1 cellular context compared by ENCODE assay signal in the genomic region with DNA sequence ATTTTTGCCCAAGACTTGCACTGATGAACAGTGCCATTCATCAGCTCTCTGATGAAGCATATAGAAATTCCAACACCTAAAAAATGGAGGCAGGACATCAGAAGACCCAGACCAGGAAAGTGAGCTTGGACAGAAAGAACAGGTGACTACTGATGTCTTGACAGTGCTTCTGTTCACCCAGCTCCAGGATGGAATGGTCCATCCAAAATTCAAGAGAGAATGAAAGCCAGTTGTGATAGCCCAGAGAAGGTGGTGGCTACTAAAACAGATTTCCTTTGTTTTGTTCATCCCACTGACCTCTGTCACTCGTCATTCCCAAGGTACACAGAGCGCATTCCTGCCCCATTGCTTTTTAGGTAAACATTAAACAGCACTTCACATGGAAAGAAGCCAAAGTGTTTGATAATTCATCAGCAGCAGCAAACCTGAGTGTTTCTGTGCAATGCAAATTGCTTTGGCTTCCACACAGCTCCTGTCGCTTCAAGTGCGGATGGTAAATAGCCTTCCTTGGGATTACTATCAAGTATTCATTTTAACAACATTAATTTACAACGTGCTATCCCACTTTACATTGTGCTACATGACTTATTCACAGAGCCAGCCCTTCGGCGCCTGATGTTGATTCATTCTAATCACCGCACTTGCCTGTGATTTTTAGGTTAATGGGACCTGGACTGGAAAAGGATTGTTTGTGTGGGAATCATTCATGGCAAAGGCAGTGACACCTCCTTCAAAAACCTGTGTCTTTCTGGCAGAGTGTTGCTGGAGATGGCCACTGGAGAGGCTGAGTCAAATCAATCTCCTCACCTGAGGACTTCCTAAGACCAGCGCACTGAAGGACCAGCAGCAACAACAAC.
A peak's percentile ranks its signal among the peaks of the same experiment; 100 is the strongest.
TF ChIP-seq lines count a peak whose summit lies in the region.

No MANE protein-coding gene starts in this region.

TF ChIP-seq in HepG2, 621 proteins besides CTCF, POLR2A, EP300 and RAD21 (continued from another document and continues in another):
- TF ChIP-seq, protein P1, sequence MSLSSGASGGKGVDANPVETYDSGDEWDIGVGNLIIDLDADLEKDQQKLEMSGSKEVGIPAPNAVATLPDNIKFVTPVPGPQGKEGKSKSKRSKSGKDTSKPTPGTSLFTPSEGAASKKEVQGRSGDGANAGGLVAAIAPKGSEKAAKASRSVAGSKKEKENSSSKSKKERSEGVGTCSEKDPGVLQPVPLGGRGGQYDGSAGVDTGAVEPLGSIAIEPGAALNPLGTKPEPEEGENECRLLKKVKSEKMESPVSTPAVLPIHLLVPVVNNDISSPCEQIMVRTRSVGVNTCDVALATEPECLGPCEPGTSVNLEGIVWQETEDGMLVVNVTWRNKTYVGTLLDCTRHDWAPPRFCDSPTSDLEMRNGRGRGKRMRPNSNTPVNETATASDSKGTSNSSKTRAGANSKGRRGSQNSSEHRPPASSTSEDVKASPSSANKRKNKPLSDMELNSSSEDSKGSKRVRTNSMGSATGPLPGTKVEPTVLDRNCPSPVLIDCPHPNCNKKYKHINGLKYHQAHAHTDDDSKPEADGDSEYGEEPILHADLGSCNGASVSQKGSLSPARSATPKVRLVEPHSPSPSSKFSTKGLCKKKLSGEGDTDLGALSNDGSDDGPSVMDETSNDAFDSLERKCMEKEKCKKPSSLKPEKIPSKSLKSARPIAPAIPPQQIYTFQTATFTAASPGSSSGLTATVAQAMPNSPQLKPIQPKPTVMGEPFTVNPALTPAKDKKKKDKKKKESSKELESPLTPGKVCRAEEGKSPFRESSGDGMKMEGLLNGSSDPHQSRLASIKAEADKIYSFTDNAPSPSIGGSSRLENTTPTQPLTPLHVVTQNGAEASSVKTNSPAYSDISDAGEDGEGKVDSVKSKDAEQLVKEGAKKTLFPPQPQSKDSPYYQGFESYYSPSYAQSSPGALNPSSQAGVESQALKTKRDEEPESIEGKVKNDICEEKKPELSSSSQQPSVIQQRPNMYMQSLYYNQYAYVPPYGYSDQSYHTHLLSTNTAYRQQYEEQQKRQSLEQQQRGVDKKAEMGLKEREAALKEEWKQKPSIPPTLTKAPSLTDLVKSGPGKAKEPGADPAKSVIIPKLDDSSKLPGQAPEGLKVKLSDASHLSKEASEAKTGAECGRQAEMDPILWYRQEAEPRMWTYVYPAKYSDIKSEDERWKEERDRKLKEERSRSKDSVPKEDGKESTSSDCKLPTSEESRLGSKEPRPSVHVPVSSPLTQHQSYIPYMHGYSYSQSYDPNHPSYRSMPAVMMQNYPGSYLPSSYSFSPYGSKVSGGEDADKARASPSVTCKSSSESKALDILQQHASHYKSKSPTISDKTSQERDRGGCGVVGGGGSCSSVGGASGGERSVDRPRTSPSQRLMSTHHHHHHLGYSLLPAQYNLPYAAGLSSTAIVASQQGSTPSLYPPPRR (CRISPR knock-in tag; IDR thresholded peaks at IDR 0.05; ENCODE audit: borderline replicate concordance), result peak; percentile 95
- TF ChIP-seq PAF1 (CRISPR knock-in tag; IDR thresholded peaks at IDR 0.05) (no peak), CHCHD3 (CRISPR knock-in tag; IDR thresholded peaks at IDR 0.05) (no peak), SUZ12 (IDR thresholded peaks at IDR 0.05; ENCODE audit: low read depth, low read length) (no peak), IRF2 (CRISPR knock-in tag; IDR thresholded peaks at IDR 0.05) (peak; percentile 96), ZFP82 (CRISPR knock-in tag; IDR thresholded peaks at IDR 0.05; ENCODE audit: borderline replicate concordance) (no peak), RAD51 (IDR thresholded peaks at IDR 0.05; ENCODE audit: borderline replicate concordance) (no peak), KDM4B (CRISPR knock-in tag; IDR thresholded peaks at IDR 0.05) (peak; percentile 90), GATAD2A (CRISPR knock-in tag; IDR thresholded peaks at IDR 0.05) (peak; percentile 98), ZNF652 (CRISPR knock-in tag; IDR thresholded peaks at IDR 0.05; ENCODE audit: borderline replicate concordance, low read depth) (peak; percentile 49; the same call in 1 of the 2 replicates), KLF13 (CRISPR knock-in tag; IDR thresholded peaks at IDR 0.05) (no peak), DNMT1 (CRISPR knock-in tag; IDR thresholded peaks at IDR 0.05) (no peak), KDM1A (CRISPR knock-in tag; IDR thresholded peaks at IDR 0.05) (peak; percentile 91), ZFP62 (CRISPR knock-in tag; IDR thresholded peaks at IDR 0.05) (no peak), PHF5A (CRISPR knock-in tag; IDR thresholded peaks at IDR 0.05; ENCODE audit: low read depth, unreplicated experiment) (peak; percentile 78), CCDC6 (CRISPR knock-in tag; IDR thresholded peaks at IDR 0.05) (0 out of 2 replicates have a peak, but pooled peaks have one; percentile 37), NFKBIZ (CRISPR knock-in tag; IDR thresholded peaks at IDR 0.05) (peak; percentile 96; the same call in 1 of the 2 replicates), ZBTB1 (CRISPR knock-in tag; IDR thresholded peaks at IDR 0.05; ENCODE audit: borderline replicate concordance) (no peak), ZBTB21 (CRISPR knock-in tag; IDR thresholded peaks at IDR 0.05) (peak; percentile 69), SOX6 (IDR thresholded peaks at IDR 0.05) (no peak), SOX6 (CRISPR knock-in tag; IDR thresholded peaks at IDR 0.05) (peak; percentile 99), HOXA5 (CRISPR knock-in tag; IDR thresholded peaks at IDR 0.05) (peak; percentile 25; the same call in 1 of the 2 replicates), NAIF1 (CRISPR knock-in tag; IDR thresholded peaks at IDR 0.05; ENCODE audit: borderline replicate concordance) (no peak), RBFOX2 (IDR thresholded peaks at IDR 0.05; ENCODE audit: low read depth, low read length) (peak; percentile 54; the same call in 1 of the 2 replicates), HOXD1 (CRISPR knock-in tag; IDR thresholded peaks at IDR 0.05) (peak; percentile 50; the same call in 1 of the 2 replicates), MAFG (CRISPR knock-in tag; IDR thresholded peaks at IDR 0.05) (no peak), CCAR2 (optimal IDR thresholded peaks at IDR 0.05; ENCODE audit: low read depth, low read length) (peak; percentile 10), HDAC2 (CRISPR knock-in tag; IDR thresholded peaks at IDR 0.05) (peak; percentile 98)
- TF ChIP-seq, protein P2, sequence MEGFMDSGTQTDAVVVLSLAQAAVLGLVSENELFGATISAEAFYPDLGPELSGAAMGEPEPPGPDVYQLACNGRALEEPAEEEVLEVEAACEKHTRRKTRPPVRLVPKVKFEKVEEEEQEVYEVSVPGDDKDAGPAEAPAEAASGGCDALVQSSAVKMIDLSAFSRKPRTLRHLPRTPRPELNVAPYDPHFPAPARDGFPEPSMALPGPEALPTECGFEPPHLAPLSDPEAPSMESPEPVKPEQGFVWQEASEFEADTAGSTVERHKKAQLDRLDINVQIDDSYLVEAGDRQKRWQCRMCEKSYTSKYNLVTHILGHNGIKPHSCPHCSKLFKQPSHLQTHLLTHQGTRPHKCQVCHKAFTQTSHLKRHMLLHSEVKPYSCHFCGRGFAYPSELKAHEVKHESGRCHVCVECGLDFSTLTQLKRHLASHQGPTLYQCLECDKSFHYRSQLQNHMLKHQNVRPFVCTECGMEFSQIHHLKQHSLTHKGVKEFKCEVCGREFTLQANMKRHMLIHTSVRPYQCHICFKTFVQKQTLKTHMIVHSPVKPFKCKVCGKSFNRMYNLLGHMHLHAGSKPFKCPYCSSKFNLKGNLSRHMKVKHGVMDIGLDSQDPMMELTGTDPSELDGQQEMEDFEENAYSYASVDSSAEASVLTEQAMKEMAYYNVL (CRISPR knock-in tag; IDR thresholded peaks at IDR 0.05; ENCODE audit: borderline replicate concordance), result peak; percentile 98; the same call in 1 of the 2 replicates
- TF ChIP-seq, protein P3, sequence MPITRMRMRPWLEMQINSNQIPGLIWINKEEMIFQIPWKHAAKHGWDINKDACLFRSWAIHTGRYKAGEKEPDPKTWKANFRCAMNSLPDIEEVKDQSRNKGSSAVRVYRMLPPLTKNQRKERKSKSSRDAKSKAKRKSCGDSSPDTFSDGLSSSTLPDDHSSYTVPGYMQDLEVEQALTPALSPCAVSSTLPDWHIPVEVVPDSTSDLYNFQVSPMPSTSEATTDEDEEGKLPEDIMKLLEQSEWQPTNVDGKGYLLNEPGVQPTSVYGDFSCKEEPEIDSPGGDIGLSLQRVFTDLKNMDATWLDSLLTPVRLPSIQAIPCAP (CRISPR knock-in tag; IDR thresholded peaks at IDR 0.05; ENCODE audit: low read depth), result no peak
- TF ChIP-seq, protein P4, sequence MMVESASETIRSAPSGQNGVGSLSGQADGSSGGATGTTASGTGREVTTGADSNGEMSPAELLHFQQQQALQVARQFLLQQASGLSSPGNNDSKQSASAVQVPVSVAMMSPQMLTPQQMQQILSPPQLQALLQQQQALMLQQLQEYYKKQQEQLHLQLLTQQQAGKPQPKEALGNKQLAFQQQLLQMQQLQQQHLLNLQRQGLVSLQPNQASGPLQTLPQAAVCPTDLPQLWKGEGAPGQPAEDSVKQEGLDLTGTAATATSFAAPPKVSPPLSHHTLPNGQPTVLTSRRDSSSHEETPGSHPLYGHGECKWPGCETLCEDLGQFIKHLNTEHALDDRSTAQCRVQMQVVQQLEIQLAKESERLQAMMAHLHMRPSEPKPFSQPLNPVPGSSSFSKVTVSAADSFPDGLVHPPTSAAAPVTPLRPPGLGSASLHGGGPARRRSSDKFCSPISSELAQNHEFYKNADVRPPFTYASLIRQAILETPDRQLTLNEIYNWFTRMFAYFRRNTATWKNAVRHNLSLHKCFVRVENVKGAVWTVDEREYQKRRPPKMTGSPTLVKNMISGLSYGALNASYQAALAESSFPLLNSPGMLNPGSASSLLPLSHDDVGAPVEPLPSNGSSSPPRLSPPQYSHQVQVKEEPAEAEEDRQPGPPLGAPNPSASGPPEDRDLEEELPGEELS (CRISPR knock-in tag; IDR thresholded peaks at IDR 0.05), result peak; percentile 99
- TF ChIP-seq, protein P5, sequence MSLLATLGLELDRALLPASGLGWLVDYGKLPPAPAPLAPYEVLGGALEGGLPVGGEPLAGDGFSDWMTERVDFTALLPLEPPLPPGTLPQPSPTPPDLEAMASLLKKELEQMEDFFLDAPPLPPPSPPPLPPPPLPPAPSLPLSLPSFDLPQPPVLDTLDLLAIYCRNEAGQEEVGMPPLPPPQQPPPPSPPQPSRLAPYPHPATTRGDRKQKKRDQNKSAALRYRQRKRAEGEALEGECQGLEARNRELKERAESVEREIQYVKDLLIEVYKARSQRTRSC (CRISPR knock-in tag; IDR thresholded peaks at IDR 0.05; ENCODE audit: low read depth), result 0 out of 2 replicates have a peak, but pooled peaks have one; percentile 56
- TF ChIP-seq, protein P6, sequence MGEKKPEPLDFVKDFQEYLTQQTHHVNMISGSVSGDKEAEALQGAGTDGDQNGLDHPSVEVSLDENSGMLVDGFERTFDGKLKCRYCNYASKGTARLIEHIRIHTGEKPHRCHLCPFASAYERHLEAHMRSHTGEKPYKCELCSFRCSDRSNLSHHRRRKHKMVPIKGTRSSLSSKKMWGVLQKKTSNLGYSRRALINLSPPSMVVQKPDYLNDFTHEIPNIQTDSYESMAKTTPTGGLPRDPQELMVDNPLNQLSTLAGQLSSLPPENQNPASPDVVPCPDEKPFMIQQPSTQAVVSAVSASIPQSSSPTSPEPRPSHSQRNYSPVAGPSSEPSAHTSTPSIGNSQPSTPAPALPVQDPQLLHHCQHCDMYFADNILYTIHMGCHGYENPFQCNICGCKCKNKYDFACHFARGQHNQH (CRISPR knock-in tag; IDR thresholded peaks at IDR 0.05), result peak; percentile 93
- TF ChIP-seq, protein P7, sequence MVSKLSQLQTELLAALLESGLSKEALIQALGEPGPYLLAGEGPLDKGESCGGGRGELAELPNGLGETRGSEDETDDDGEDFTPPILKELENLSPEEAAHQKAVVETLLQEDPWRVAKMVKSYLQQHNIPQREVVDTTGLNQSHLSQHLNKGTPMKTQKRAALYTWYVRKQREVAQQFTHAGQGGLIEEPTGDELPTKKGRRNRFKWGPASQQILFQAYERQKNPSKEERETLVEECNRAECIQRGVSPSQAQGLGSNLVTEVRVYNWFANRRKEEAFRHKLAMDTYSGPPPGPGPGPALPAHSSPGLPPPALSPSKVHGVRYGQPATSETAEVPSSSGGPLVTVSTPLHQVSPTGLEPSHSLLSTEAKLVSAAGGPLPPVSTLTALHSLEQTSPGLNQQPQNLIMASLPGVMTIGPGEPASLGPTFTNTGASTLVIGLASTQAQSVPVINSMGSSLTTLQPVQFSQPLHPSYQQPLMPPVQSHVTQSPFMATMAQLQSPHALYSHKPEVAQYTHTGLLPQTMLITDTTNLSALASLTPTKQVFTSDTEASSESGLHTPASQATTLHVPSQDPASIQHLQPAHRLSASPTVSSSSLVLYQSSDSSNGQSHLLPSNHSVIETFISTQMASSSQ (IDR thresholded peaks at IDR 0.05; ENCODE audit: low read depth), result peak; percentile 99
- TF ChIP-seq, protein P7 (CRISPR knock-in tag; IDR thresholded peaks at IDR 0.05; ENCODE audit: borderline replicate concordance), result peak; percentile 100
- TF ChIP-seq, protein P8, sequence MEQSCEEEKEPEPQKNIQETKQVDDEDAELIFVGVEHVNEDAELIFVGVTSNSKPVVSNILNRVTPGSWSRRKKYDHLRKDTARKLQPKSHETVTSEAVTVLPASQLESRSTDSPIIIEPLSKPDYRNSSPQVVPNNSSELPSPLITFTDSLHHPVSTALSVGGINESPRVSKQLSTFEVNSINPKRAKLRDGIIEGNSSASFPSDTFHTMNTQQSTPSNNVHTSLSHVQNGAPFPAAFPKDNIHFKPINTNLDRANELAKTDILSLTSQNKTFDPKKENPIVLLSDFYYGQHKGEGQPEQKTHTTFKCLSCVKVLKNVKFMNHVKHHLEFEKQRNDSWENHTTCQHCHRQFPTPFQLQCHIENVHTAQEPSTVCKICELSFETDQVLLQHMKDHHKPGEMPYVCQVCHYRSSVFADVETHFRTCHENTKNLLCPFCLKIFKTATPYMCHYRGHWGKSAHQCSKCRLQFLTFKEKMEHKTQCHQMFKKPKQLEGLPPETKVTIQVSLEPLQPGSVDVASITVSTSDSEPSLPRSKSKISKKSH (CRISPR knock-in tag; IDR thresholded peaks at IDR 0.05; ENCODE audit: borderline replicate concordance), result no peak
- TF ChIP-seq, protein P9, sequence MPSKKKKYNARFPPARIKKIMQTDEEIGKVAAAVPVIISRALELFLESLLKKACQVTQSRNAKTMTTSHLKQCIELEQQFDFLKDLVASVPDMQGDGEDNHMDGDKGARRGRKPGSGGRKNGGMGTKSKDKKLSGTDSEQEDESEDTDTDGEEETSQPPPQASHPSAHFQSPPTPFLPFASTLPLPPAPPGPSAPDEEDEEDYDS (CRISPR knock-in tag; IDR thresholded peaks at IDR 0.05), result peak; percentile 88; the same call in 1 of the 2 replicates
- TF ChIP-seq, protein P10, sequence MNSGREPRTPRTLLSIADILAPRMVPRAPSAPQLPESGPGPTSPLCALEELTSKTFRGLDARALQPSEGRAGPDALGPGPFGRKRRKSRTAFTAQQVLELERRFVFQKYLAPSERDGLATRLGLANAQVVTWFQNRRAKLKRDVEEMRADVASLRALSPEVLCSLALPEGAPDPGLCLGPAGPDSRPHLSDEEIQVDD (CRISPR knock-in tag; IDR thresholded peaks at IDR 0.05; ENCODE audit: borderline replicate concordance), result no peak
